Comparison of ENCODE assay signal across 35 cellular contexts in genomic region chr4:182699825-182700224, GRCh38.
"Had no signal": no experiment of that assay in that cellular context is flagged by ENCODE, and none has a peak within 500 bp of the region (broad histone marks: within the 10 kb centered on the region; RNA-seq: fewer than 3 reads in every experiment).

No MANE protein-coding gene starts in this region.

- H3K36me3 ChIP-seq: brain microvascular endothelial cell, MG63, SJSA1 had no signal

- H3K4me3 Mint-ChIP-seq: activated CD4-positive, alpha-beta T cell treated with anti-CD3 and anti-CD28 coated beads for 36 hours; activated CD4-positive, alpha-beta T cell treated with anti-CD3 and anti-CD28 coated beads, Interleukin-2, amount 10 ng/mL, durations not matched to agents 7 days and 5 days; activated naive CD4-positive, alpha-beta T cell treated with anti-CD3 and anti-CD28 coated beads for 36 hours; activated naive CD8-positive, alpha-beta T cell treated with anti-CD3 and anti-CD28 coated beads, Interleukin-2, amount 50 U/mL, for 24 hours; activated T-cell treated with anti-CD3 and anti-CD28 coated beads, Interleukin-2, amount 50 U/mL, for 4 hours; activated T-helper 1 cell treated with anti-CD3 and anti-CD28 coated beads, Interleukin-12 subunit alpha, Interleukin-12 subunit beta, Interleukin-2, Interleukin-4 antibody, amounts not matched to agents 30 ng/mL and 10 ng/mL and 1 ng/mL, durations not matched to agents 14 hours and 24 hours and 36 hours; T-helper 1 cell treated with Interleukin-12 subunit alpha and Interleukin-12 subunit beta and Interleukin-4 antibody, amounts not matched to agents 30 μg/mL and 1 μg/mL, for 36 hours; T-helper 2 cell treated with Interferon-gamma antibody and Interleukin-4, amounts not matched to agents 5 μg/mL and 100 μg/mL, for 36 hours had no signal

- H3K4me1 ChIP-seq: SJSA1 had no signal

- H3K36me3 Mint-ChIP-seq: activated naive CD4-positive, alpha-beta T cell treated with anti-CD3 and anti-CD28 coated beads, Interleukin-2, amount 50 U/mL, for 72 hours had no signal

- H3K9me3 Mint-ChIP-seq: activated CD4-positive, alpha-beta T cell treated with anti-CD3 and anti-CD28 coated beads, Interleukin-2, amount 10 ng/mL, durations not matched to agents 7 days and 5 days; activated naive CD4-positive, alpha-beta T cell treated with anti-CD3 and anti-CD28 coated beads for 36 hours; activated naive CD4-positive, alpha-beta T cell treated with anti-CD3 and anti-CD28 coated beads, Interleukin-2, amount 50 U/mL, for 72 hours; activated naive CD8-positive, alpha-beta T cell treated with anti-CD3 and anti-CD28 coated beads, Interleukin-2, amount 50 U/mL, for 24 hours; activated T-cell treated with anti-CD3 and anti-CD28 coated beads, Interleukin-2, amount 50 U/mL, for 4 hours; activated T-helper 1 cell treated with anti-CD3 and anti-CD28 coated beads, Interleukin-12 subunit alpha, Interleukin-12 subunit beta, Interleukin-2, Interleukin-4 antibody, amounts not matched to agents 30 ng/mL and 10 ng/mL and 1 ng/mL, durations not matched to agents 14 hours and 24 hours and 36 hours; T-helper 1 cell treated with Interleukin-12 subunit alpha and Interleukin-12 subunit beta and Interleukin-4 antibody, amounts not matched to agents 30 μg/mL and 1 μg/mL, for 36 hours; T-helper 2 cell treated with Interferon-gamma antibody and Interleukin-4, amounts not matched to agents 5 μg/mL and 100 μg/mL, for 36 hours had no signal

- H3K9me3 ChIP-seq: MG63, SJSA1, SK-N-SH had no signal

- H3K9ac ChIP-seq: SK-N-SH had no signal

- H3K4me1 Mint-ChIP-seq: activated CD4-positive, alpha-beta T cell treated with anti-CD3 and anti-CD28 coated beads for 36 hours; activated CD4-positive, alpha-beta T cell treated with anti-CD3 and anti-CD28 coated beads, Interleukin-2, amount 10 ng/mL, durations not matched to agents 7 days and 5 days; activated naive CD8-positive, alpha-beta T cell treated with anti-CD3 and anti-CD28 coated beads, Interleukin-2, amount 50 U/mL, for 24 hours had no signal

- H3K27ac Mint-ChIP-seq: activated CD4-positive, alpha-beta T cell treated with anti-CD3 and anti-CD28 coated beads for 36 hours; activated CD4-positive, alpha-beta T cell treated with anti-CD3 and anti-CD28 coated beads, Interleukin-2, amount 10 ng/mL, durations not matched to agents 7 days and 5 days; activated naive CD4-positive, alpha-beta T cell treated with anti-CD3 and anti-CD28 coated beads for 36 hours; activated naive CD4-positive, alpha-beta T cell treated with anti-CD3 and anti-CD28 coated beads, Interleukin-2, amount 50 U/mL, for 72 hours; activated naive CD8-positive, alpha-beta T cell treated with anti-CD3 and anti-CD28 coated beads, Interleukin-2, amount 50 U/mL, for 24 hours; activated T-helper 1 cell treated with anti-CD3 and anti-CD28 coated beads, Interleukin-12 subunit alpha, Interleukin-12 subunit beta, Interleukin-2, Interleukin-4 antibody, amounts not matched to agents 30 ng/mL and 10 ng/mL and 1 ng/mL, durations not matched to agents 14 hours and 24 hours and 36 hours; T-helper 1 cell treated with Interleukin-12 subunit alpha and Interleukin-12 subunit beta and Interleukin-4 antibody, amounts not matched to agents 30 μg/mL and 1 μg/mL, for 36 hours; T-helper 2 cell treated with Interferon-gamma antibody and Interleukin-4, amounts not matched to agents 5 μg/mL and 100 μg/mL, for 36 hours had no signal

- H3K27me3 ChIP-seq: brain microvascular endothelial cell, MG63, SJSA1 had no signal

- DNase-seq: activated CD4-positive, alpha-beta T cell treated with anti-CD3 and anti-CD28 coated beads for 36 hours; activated CD4-positive, alpha-beta T cell treated with anti-CD3 and anti-CD28 coated beads, Interleukin-2, amount 10 ng/mL, durations not matched to agents 7 days and 5 days; activated CD4-positive, alpha-beta T cell treated with anti-CD3 and anti-CD28 coated beads, Interleukin-2, amount 50 U/mL, for 48 hours; activated CD8-positive, alpha-beta memory T cell treated with anti-CD3 and anti-CD28 coated beads, Interleukin-2, amount 50 U/mL, for 4 hours; activated gamma-delta T cell treated with Interleukin-2 at 50 U/mL for 16 hours; activated naive CD4-positive, alpha-beta T cell treated with anti-CD3 and anti-CD28 coated beads for 36 hours; activated naive CD8-positive, alpha-beta T cell treated with anti-CD3 and anti-CD28 coated beads, Interleukin-2, amount 50 U/mL, for 24 hours; activated T-cell treated with anti-CD3 and anti-CD28 coated beads for 4 hours; activated T-cell treated with anti-CD3 and anti-CD28 coated beads, Interleukin-2, amount 50 U/mL, for 4 hours; amniotic stem cell; aorta; brain microvascular endothelial cell; central memory CD4-positive, alpha-beta T cell; Kasumi-1; KG1; MG63; NCI-H1048; NCI-H146; NCI-H187; NCI-H2029 treated with DMSO at 0.1 percent for 48 hours; NCI-H2107; NCI-H2171; NCI-H510A; NCI-H526; NCI-H774; RPMI8226; SHP77 treated with DMSO at 0.1 percent for 48 hours; SK-N-SH had no signal

- H3K4me3 ChIP-seq: MG63, SJSA1 had no signal

- ATAC-seq: activated CD4-positive, alpha-beta T cell treated with anti-CD3 and anti-CD28 coated beads for 36 hours; activated CD4-positive, CD25-positive, alpha-beta regulatory T cell treated with anti-CD3 and anti-CD28 coated beads, Interleukin-2, amount 50 U/mL, for 24 hours; activated naive CD4-positive, alpha-beta T cell treated with anti-CD3 and anti-CD28 coated beads, Interleukin-2, amount 50 U/mL, for 72 hours; activated naive CD8-positive, alpha-beta T cell treated with anti-CD3 and anti-CD28 coated beads, Interleukin-2, amount 50 U/mL, for 24 hours; activated T-cell treated with anti-CD3 and anti-CD28 coated beads, Interleukin-2, amount 50 U/mL, for 4 hours; Panc1 had no signal

- H3K27me3 Mint-ChIP-seq: activated CD4-positive, alpha-beta T cell treated with anti-CD3 and anti-CD28 coated beads for 36 hours; activated CD4-positive, alpha-beta T cell treated with anti-CD3 and anti-CD28 coated beads, Interleukin-2, amount 10 ng/mL, durations not matched to agents 7 days and 5 days had no signal

- H3K27ac ChIP-seq: brain microvascular endothelial cell, SJSA1 had no signal
